In the genomic region with DNA sequence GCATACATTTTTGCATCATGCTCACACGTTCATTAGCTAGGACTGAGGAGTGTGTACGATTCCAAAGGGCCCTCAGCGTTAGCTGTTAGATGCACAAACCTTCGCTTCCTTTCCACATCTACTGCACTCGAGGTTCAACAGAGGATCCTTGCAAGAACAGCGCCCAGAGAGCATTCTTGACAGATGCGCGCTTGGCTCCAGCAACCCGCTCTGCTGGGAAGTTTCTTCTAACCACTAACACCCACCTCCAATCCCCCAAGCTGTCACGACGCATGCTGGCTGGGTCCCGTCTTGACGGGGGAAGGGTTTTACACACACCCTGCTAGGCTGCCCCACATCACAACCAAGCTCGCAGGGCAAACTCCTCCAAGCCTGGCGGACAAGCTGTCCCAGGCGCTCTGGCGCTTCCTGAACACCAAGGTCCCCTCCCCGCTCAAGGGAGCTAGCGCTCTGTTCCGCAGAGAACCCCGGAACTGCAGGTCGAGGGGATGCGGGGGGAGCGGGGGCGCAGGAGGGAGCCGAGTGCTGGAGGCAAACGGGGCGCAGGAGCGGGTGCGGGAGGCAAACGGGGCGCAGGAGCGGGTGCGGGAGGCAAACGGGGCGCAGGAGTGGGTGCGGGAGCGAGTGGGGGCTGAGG, we compare ENCODE assay signal across 1 cellular context.
TF ChIP-seq lines count a peak whose summit lies in the region.

No MANE protein-coding gene starts in this region.

TF ChIP-seq in HCT116, 20 proteins besides CTCF, POLR2A, EP300 and RAD21 (continued from another document):
- TF ChIP-seq EGR1 (IDR thresholded peaks at IDR 0.05; ENCODE audit: low read depth) (no peak), FOSL1 (IDR thresholded peaks at IDR 0.05; ENCODE audit: low read depth) (no peak), EZH2phosphoT487 (IDR thresholded peaks at IDR 0.05; ENCODE audit: borderline replicate concordance) (no peak)
